Comparison of ENCODE assay signal across 7 cellular contexts in genomic region chr2:28342081-28342967, GRCh38. TPM values are rescaled to one million over a fixed set of nuclear protein-coding genes. Genes with fewer than 3 reads are reported as not detected.
DNase-seq lines count a peak whose midpoint lies in the region; ATAC-seq, FAIRE-seq and TF ChIP-seq lines count a peak whose summit lies in the region.

No MANE protein-coding gene starts in this region.

- H2AK5ac ChIP-seq in H1 (ENCODE audit: low read depth, low read length) (no peak overlapping the region), mesenchymal stem cell (ENCODE audit: low read length, severe bottlenecking) (peak overlapping the region; percentile 70)

- H2BK15ac ChIP-seq in H1 (ENCODE audit: low read length) = no peak overlapping the region
- peak overlapping the region; percentile 78 for H2BK15ac ChIP-seq in mesenchymal stem cell (ENCODE audit: low read depth, poor library complexity, severe bottlenecking)

- H3K27me3 ChIP-seq in H1 (replicated peaks in 1 of 4; ENCODE audit: control insufficient read depth in 3 of 4, extremely low read depth in 1 of 4, insufficient read depth in 3 of 4, low read length in 3 of 4) (no peaks in the 10 kb centered on the region), mesenchymal stem cell (ENCODE audit: control insufficient read depth in 1 of 2, insufficient read depth in 1 of 2, low read length in 2 of 2) (no peaks in the 10 kb centered on the region), upper lobe of right lung (no peaks in the 10 kb centered on the region)

- no peak overlapping the region for H4K8ac ChIP-seq in H1 (ENCODE audit: extremely low read depth, insufficient read depth, low read length)
- H4K8ac ChIP-seq in mesenchymal stem cell (ENCODE audit: low read length) = peak overlapping the region; percentile 56

- intact Hi-C loops in upper lobe of right lung (cut with DNase I) = no loop called here

- H3K23ac ChIP-seq in H1 (ENCODE audit: insufficient read length) (no peak overlapping the region), mesenchymal stem cell (ENCODE audit: low read length in 2 of 2) (no peak overlapping the region)

- no peak for FAIRE-seq in H1 (lab: Jason Lieb, UNC)

- no peaks in the 10 kb centered on the region for H3K79me1 ChIP-seq in H1 (ENCODE audit: low read depth, low read length)
- no peaks in the 10 kb centered on the region for H3K79me1 ChIP-seq in mesenchymal stem cell (replicated peaks; ENCODE audit: low read length, poor library complexity, severe bottlenecking)

- no peaks in the 10 kb centered on the region for H3K9me3 ChIP-seq in H1 (ENCODE audit: insufficient read depth in 2 of 2, low read depth in 1 of 2, low read length in 1 of 2)
- H3K9me3 ChIP-seq in mesenchymal stem cell (ENCODE audit: control insufficient read depth, low read length) = no peaks in the 10 kb centered on the region
- no peaks in the 10 kb centered on the region for H3K9me3 ChIP-seq in upper lobe of right lung

- H4K20me1 ChIP-seq in H1 (replicated peaks in 1 of 2; ENCODE audit: control insufficient read depth in 1 of 2, insufficient read depth in 2 of 2, low read length in 2 of 2) = no peaks in the 10 kb centered on the region

- H4K91ac ChIP-seq in H1 (replicated peaks; ENCODE audit: insufficient read length, low read length) (no peak overlapping the region), mesenchymal stem cell (ENCODE audit: low read length) (no peak overlapping the region)

- H3K56ac ChIP-seq in H1 (replicated peaks; ENCODE audit: insufficient read length, low read depth, low read length) = no peak overlapping the region

- no peak overlapping the region for H2BK20ac ChIP-seq in H1 (ENCODE audit: low read length)

- H3K4me3 ChIP-seq in H1 (ENCODE audit: extremely low read depth in 1 of 4, insufficient read depth in 2 of 4, low read depth in 3 of 4, low read length in 4 of 4) (no peak overlapping the region), mesenchymal stem cell (ENCODE audit: insufficient read depth in 1 of 2, low read depth in 1 of 2, low read length in 2 of 2) (peak overlapping the region in 1 of 2 experiments; percentile 54), upper lobe of right lung (no peak overlapping the region)

- 62% methylated on average over 15 of the region's 15 CpGs; no CpG with 5 or more reads in 1 of the 2 experiments for WGBS in H1 (ENCODE audit: extremely low coverage in 1 of 2, insufficient coverage in 1 of 2, insufficient read length in 1 of 2, insufficient replicate concordance in 2 of 2, low coverage in 1 of 2, low lambda C conversion rate in 2 of 2, missing lambda C conversion rate in 1 of 2), 2 experiments
- WGBS in mesenchymal stem cell = 41% methylated on average over 15 of the region's 15 CpGs

- no peak for TF ChIP-seq RAD21 in H1 (IDR thresholded peaks at IDR 0.05 in 1 of 2, conservative IDR thresholded peaks at IDR 0.05 in 1 of 2; ENCODE audit: low read depth in 2 of 2, low read length in 2 of 2)

- no peaks in the 10 kb centered on the region for H3K23me2 ChIP-seq in H1 (ENCODE audit: low read depth, low read length)

- H2BK120ac ChIP-seq in H1 (replicated peaks; ENCODE audit: low read depth, low read length) = no peak overlapping the region
- no peak overlapping the region for H2BK120ac ChIP-seq in mesenchymal stem cell (ENCODE audit: low read depth, low read length)

- DNase-seq in NOMO-1 treated with dmso at 0.1 percent for 144 hours (lab: John Stamatoyannopoulos, UW; ENCODE audit: unreplicated experiment) (peak; percentile 42), H1 (ENCODE audit: low read depth in 1 of 2, low spot score in 2 of 2) (no peak), mesenchymal stem cell (peak; percentile 89), upper lobe of right lung (peak; percentile 61), globus pallidus (ENCODE audit: low spot score) (no peak)
- DNase-seq in activated T-cell treated with anti-CD3 and anti-CD28 coated beads, Interleukin-2, amount 50 U/mL, for 48 hours = no peak

- no peak overlapping the region for H4K5ac ChIP-seq in H1 (ENCODE audit: insufficient read length, low read depth, low read length)

- TF ChIP-seq POLR2A in H1 (IDR thresholded peaks at IDR 0.05; ENCODE audit: control extremely low read depth in 1 of 2, low read depth in 2 of 2, low read length in 2 of 2) = no peak

- H3K14ac ChIP-seq in H1 (ENCODE audit: insufficient read length) (no peak overlapping the region), mesenchymal stem cell (ENCODE audit: low read length in 2 of 2) (no peak overlapping the region)

- H3K4me2 ChIP-seq in H1 (ENCODE audit: insufficient read depth in 1 of 2, low read depth in 2 of 2, low read length in 2 of 2) (peak overlapping the region in 1 of 2 experiments; percentile 29; a peak in 1 of 4 replicates), mesenchymal stem cell (ENCODE audit: low read length, poor library complexity, severe bottlenecking) (no peak overlapping the region)

- 0 out of 7 replicates have a peak overlapping the region, but pooled peaks of 1 of the 4 experiments have one; percentile 18 for H3K9ac ChIP-seq in H1 (replicated peaks in 1 of 4; ENCODE audit: extremely low read depth in 1 of 4, low read depth in 3 of 4, low read length in 3 of 4)
- H3K9ac ChIP-seq in mesenchymal stem cell (ENCODE audit: low read length) = peak overlapping the region; percentile 77

- H3K4me1 ChIP-seq in H1 (replicated peaks in 1 of 4; ENCODE audit: control insufficient read depth in 3 of 4, insufficient read depth in 4 of 4, low read length in 3 of 4) = peaks cover 3 to 7% (median 5%) of the 10 kb centered on the region in 4 experiments; a peak in 6 of 7 replicates
- peaks cover 20% of the 10 kb centered on the region for H3K4me1 ChIP-seq in mesenchymal stem cell (ENCODE audit: control insufficient read depth, insufficient read depth, low read depth, low read length)
- H3K4me1 ChIP-seq in upper lobe of right lung = peaks cover 25% of the 10 kb centered on the region

- H3K27ac ChIP-seq in H1 (ENCODE audit: low read depth, low read length) (no peak overlapping the region), mesenchymal stem cell (ENCODE audit: low read length, poor library complexity, severe bottlenecking) (peak overlapping the region; percentile 60), upper lobe of right lung (peak overlapping the region; percentile 34)

- H2AFZ ChIP-seq in H1 (ENCODE audit: low read length) (0 out of 2 replicates have a peak overlapping the region, but pooled peaks have one; percentile 23), mesenchymal stem cell (ENCODE audit: low read depth, low read length) (no peak overlapping the region)

- CTCF ChIA-PET in H1 (lab: Charles Lee; ENCODE audit: partially characterized antibody) = interaction anchor here (0.8 to 1.1 kb wide), 4 partner anchors 13 to 533 kb away, joined by 3 to 5 read pairs (median 4); no protein-coding TSS in a partner anchor

- H2BK12ac ChIP-seq in H1 (ENCODE audit: low read depth, low read length) (no peak overlapping the region), mesenchymal stem cell (ENCODE audit: low read length in 2 of 2) (peak overlapping the region; percentile 70 to 76)

- no peaks in the 10 kb centered on the region for H3K79me2 ChIP-seq in H1 (ENCODE audit: control insufficient read depth in 1 of 2, insufficient read depth in 2 of 2, low read length in 2 of 2)

- no peak for TF ChIP-seq CTCF in H1 (IDR thresholded peaks at IDR 0.05; ENCODE audit: control extremely low read depth in 1 of 3, insufficient read depth in 1 of 3, low read depth in 1 of 3, low read length in 3 of 3)
- TF ChIP-seq CTCF in upper lobe of right lung (IDR thresholded peaks at IDR 0.05) = no peak

- H3K36me3 ChIP-seq in H1 (ENCODE audit: control insufficient read depth in 2 of 4, insufficient read depth in 4 of 4, low read length in 3 of 4) = no peaks in the 10 kb centered on the region
- H3K36me3 ChIP-seq in mesenchymal stem cell (ENCODE audit: control insufficient read depth in 1 of 2, insufficient read depth in 2 of 2, low read depth in 1 of 2, low read length in 2 of 2) = peaks cover 3 to 7% of the 10 kb centered on the region in 2 experiments
- no peaks in the 10 kb centered on the region for H3K36me3 ChIP-seq in upper lobe of right lung

- ATAC-seq in upper lobe of right lung = peak; percentile 24
- ATAC-seq in HG02981 (IDR thresholded peaks at IDR 0.05; ENCODE audit: unreplicated experiment) = no peak

- TF ChIP-seq EP300 in H1 (IDR thresholded peaks at IDR 0.05; ENCODE audit: borderline replicate concordance in 1 of 2, low read depth in 2 of 2, low read length in 2 of 2) = no peak

- H2BK5ac ChIP-seq in H1 (ENCODE audit: low read depth, low read length) (no peak overlapping the region), mesenchymal stem cell (ENCODE audit: low read depth, low read length, poor library complexity, severe bottlenecking) (no peak overlapping the region)

- H3K4ac ChIP-seq in H1 (replicated peaks; ENCODE audit: insufficient read length, low read depth, low read length) = no peak overlapping the region
- H3K4ac ChIP-seq in mesenchymal stem cell (ENCODE audit: low read depth in 1 of 2, low read length in 2 of 2) = no peak overlapping the region

- POLR2A ChIA-PET in H1 (lab: Charles Lee; ENCODE audit: partially characterized antibody) = no interaction called here

- no peak overlapping the region for H3K18ac ChIP-seq in H1 (ENCODE audit: extremely low read depth, low read length)
- H3K18ac ChIP-seq in mesenchymal stem cell (ENCODE audit: low read depth in 1 of 2, low read length in 2 of 2) = peak overlapping the region; percentile 1 to 13

TF ChIP-seq in H1, 55 proteins besides CTCF, POLR2A, EP300 and RAD21:
- TF ChIP-seq BACH1 (IDR thresholded peaks at IDR 0.05; ENCODE audit: low read length) (peak; percentile 76), GTF2F1 (IDR thresholded peaks at IDR 0.05; ENCODE audit: borderline replicate concordance, low read depth, low read length) (no peak), JUND (IDR thresholded peaks at IDR 0.05; ENCODE audit: low read length) (peak; percentile 54; the same call in 1 of the 2 replicates), MAFK (IDR thresholded peaks at IDR 0.05; ENCODE audit: low read depth, low read length) (peak; percentile 39; the same call in 1 of the 2 replicates), BRCA1 (IDR thresholded peaks at IDR 0.05; ENCODE audit: low read depth, low read length) (no peak), CEBPB (IDR thresholded peaks at IDR 0.05; ENCODE audit: low read depth, low read length) (peak; percentile 45; the same call in 1 of the 2 replicates)

RNA-seq across cellular contexts. Expression of gene FOSL2, which starts 50.3 kb away (rescaled TPM):
- 4.5 and 5.5 TPM in 2 replicates for total RNA-seq in H1 (2021; fragmentation: NEBNext Ultra II Directional; extraction: Animal tissue kit (Norgen Biotek cat#: 25700))
- 1.5 TPM in 2 replicates for polyA plus RNA-seq in H1 (2011; rRNA removed)
- 1.5 TPM for polyA plus RNA-seq in H1 (2011; cell fraction: cytosol; rRNA removed)
- polyA plus RNA-seq in H1 (2011; cell fraction: nucleus; rRNA removed) = 2.2 TPM
- 2.6 to 2.8 TPM (median 2.6 TPM) in 4 replicates for polyA plus RNA-seq in H1 (2012, experiment 1 of 2)
- polyA plus RNA-seq in H1 (2012, experiment 2 of 2) = 1.9 TPM
- 0.89 TPM for polyA plus RNA-seq in H1 (2013, experiment 1 of 2)
- polyA plus RNA-seq in H1 (2013, experiment 2 of 2) = 0.90 TPM
- polyA minus RNA-seq in H1 (2011; rRNA and poly(A)+ RNA removed) = 2.7 and 3.0 TPM in 2 replicates
- 2.6 TPM for polyA minus RNA-seq in H1 (2011; cell fraction: cytosol; rRNA and poly(A)+ RNA removed)
- 4.0 TPM for polyA minus RNA-seq in H1 (2011; cell fraction: nucleus; rRNA and poly(A)+ RNA removed)
- 15.6 TPM for polyA plus RNA-seq in mesenchymal stem cell (2013, experiment 1 of 2)
- polyA plus RNA-seq in mesenchymal stem cell (2013, experiment 2 of 2) = 14.8 TPM
- 123 TPM for total RNA-seq in upper lobe of right lung

Comparison
In these comparisons a context has a peak if more than half of its experiments do, and no peak if none do; other contexts are left out.
1. DNase-seq: peak in NOMO-1 treated with dmso at 0.1 percent for 144 hours (single experiment), mesenchymal stem cell (single experiment) and upper lobe of right lung (single experiment); none in H1 (0 of 2), activated T-cell treated with anti-CD3 and anti-CD28 coated beads, Interleukin-2, amount 50 U/mL, for 48 hours (0 of 2) and globus pallidus (single experiment).
2. RNA of gene FOSL2, which starts 50.3 kb away (total RNA-seq): 123 TPM in upper lobe of right lung (single experiment); 4.5 to 5.5 TPM in H1; every median in the first group is over 10 times any median in the second.